ENCODE assay signal across 22 cellular contexts in the genomic region with DNA sequence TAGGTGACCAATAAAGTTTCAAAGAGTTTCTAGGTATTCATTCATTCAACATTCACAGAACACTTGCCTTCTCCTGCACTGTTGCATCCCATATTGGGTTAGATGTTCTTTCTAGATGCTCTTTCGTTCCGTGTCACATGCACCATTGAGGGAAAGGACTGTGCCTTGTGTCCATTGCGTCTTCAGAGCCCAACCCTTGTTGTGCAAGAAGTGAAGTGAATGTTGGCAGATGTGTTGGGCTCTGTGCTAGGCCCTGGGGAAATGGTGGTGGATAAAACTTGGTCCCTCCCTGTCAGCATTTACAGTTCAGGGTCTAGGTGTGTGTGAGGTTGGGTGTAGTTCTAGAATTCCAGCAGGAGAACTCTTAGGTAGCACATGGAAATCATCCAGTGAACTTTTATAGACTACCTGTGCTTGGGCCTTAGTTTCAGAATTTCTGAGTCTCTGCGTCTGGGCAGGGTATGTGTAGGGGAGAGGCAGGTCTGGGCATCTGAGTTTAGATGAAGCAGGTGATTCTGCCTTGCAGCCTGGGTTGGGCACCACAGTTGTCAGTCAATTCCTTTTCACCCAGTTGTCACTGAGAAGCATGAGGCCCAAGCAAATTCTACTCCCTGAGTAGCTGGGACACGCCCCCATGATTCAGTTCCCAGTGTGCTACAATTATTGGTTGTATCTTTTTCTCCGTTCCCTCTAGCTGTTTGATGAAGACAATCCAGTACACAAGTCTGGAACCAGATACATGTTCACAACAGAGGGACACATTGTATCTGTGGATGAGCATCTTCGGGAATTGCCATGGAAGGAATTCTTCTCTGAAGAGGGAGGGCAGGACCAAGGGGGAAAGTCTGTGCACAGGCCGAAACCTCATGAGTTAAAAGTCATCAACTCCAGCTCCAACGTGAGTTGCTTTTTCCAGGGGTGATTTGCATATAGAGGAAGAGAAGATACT. TPM values are rescaled to one million over a fixed set of nuclear protein-coding genes. Genes with fewer than 3 reads are reported as not detected.
DNase-seq lines count a peak whose midpoint lies in the region; ATAC-seq, FAIRE-seq and TF ChIP-seq lines count a peak whose summit lies in the region.
"Had no signal": no experiment of that assay in that cellular context is flagged by ENCODE, and none has a peak within 500 bp of the region (broad histone marks: within the 10 kb centered on the region; RNA-seq: fewer than 3 reads in every experiment).

No MANE protein-coding gene starts in this region.

- H3K9me1 ChIP-seq in K562 (ENCODE audit: control insufficient read depth, insufficient read depth, low read length): no peaks in the 10 kb centered on the region

- CTCF ChIA-PET in K562 (lab: Yijun Ruan, JAX; ENCODE audit: low intra/inter-chr PET ratio): no interaction called here
- CTCF ChIA-PET in naive thymus-derived CD4-positive, alpha-beta T cell (lab: Charles Lee): no interaction called here

- no TSS peak for BruUV-seq in K562 (replicated peaks; lab: Mats Ljungman, UMichigan)

- H3K36me3 ChIP-seq in HUES48 (ENCODE audit: control insufficient read depth, insufficient read depth, low read length) (peaks cover 76% of the 10 kb centered on the region), K562 (ENCODE audit: control insufficient read depth, insufficient read depth, low read length) (peaks cover 93% of the 10 kb centered on the region)
- H3K36me3 ChIP-seq in naive thymus-derived CD4-positive, alpha-beta T cell (ENCODE audit: control insufficient read depth in 2 of 3, insufficient read depth in 3 of 3, low read length in 3 of 3): peaks cover 58 to 93% (median 68%) of the 10 kb centered on the region in 3 experiments

- no peak for TF ChIP-seq POLR2A in K562 (conservative IDR thresholded peaks at IDR 0.05)

- DNase-seq in T-helper 1 cell (no peak), K562 (ENCODE audit: extremely low read depth in 1 of 4, low spot score in 3 of 4) (no peak), germinal center (ENCODE audit: low spot score) (no peak)
- no peak for DNase-seq in naive thymus-derived CD4-positive, alpha-beta T cell
- DNase-seq in activated effector memory CD4-positive, alpha-beta T cell treated with anti-CD3 and anti-CD28 coated beads, Interleukin-2, amount 50 U/mL, for 16 hours: no peak
- DNase-seq: amniotic stem cell; COR-L47; GF-D8; NCI-H2081 treated with DMSO at 0.1 percent for 48 hours; NCI-H774; stimulated activated CD4-positive, alpha-beta T cell treated with anti-CD3 and anti-CD28 coated beads, Interleukin-4, amount 100 ng/mL, for 1 hour; stimulated activated naive CD4-positive, alpha-beta T cell treated with Interleukin-2 at 50 U/mL for 16 hours; T-helper 9 cell had no signal

- POLR2A ChIA-PET in K562 (lab: Yijun Ruan, JAX): interaction anchor here (1.0 kb wide), 1 partner anchor 9 kb away, joined by 4 read pairs; no protein-coding TSS in a partner anchor
- POLR2A ChIA-PET in naive thymus-derived CD4-positive, alpha-beta T cell (lab: Charles Lee): interaction anchor here (0.9 kb wide), 1 partner anchor 26 kb away, joined by 3 read pairs; no protein-coding TSS in a partner anchor

- H3K9ac ChIP-seq in HUES48 (ENCODE audit: low read depth, low read length): no peak overlapping the region
- no peak overlapping the region for H3K9ac ChIP-seq in K562 (ENCODE audit: insufficient read depth in 1 of 2, low read depth in 2 of 2, low read length in 2 of 2)

- no peaks in the 10 kb centered on the region for H3K9me3 Mint-ChIP-seq in T-helper 1 cell treated with Interleukin-12 subunit alpha and Interleukin-12 subunit beta and Interleukin-4 antibody, amounts not matched to agents 30 μg/mL and 1 μg/mL, for 36 hours
- H3K9me3 Mint-ChIP-seq in naive thymus-derived CD4-positive, alpha-beta T cell: no peaks in the 10 kb centered on the region
- H3K9me3 Mint-ChIP-seq: neural crest cell had no signal

- TF ChIP-seq RAD21 in K562 (CRISPR knock-in tag; conservative IDR thresholded peaks at IDR 0.05 in 1 of 2, IDR thresholded peaks at IDR 0.05 in 1 of 2): no peak

- H3K36me3 Mint-ChIP-seq in T-helper 1 cell treated with Interleukin-12 subunit alpha and Interleukin-12 subunit beta and Interleukin-4 antibody, amounts not matched to agents 30 μg/mL and 1 μg/mL, for 36 hours (ENCODE audit: low read depth): peaks cover 73% of the 10 kb centered on the region
- peaks cover 47 to 81% (median 56%) of the 10 kb centered on the region in 5 donors for H3K36me3 Mint-ChIP-seq in naive thymus-derived CD4-positive, alpha-beta T cell

- intact Hi-C loops in K562 (cut with micrococcal nuclease): no loop called here
- intact Hi-C loops in naive thymus-derived CD4-positive, alpha-beta T cell (cut with micrococcal nuclease): no loop called here

- H3K4me3 ChIP-seq in HUES48 (ENCODE audit: low read depth, low read length): no peak overlapping the region
- no peak overlapping the region for H3K4me3 ChIP-seq in K562
- H3K4me3 ChIP-seq in naive thymus-derived CD4-positive, alpha-beta T cell (ENCODE audit: low read length): no peak overlapping the region
- H3K4me3 ChIP-seq: coronary artery, lung, right atrium auricular region had no signal

- no peaks in the 10 kb centered on the region for H3K9me3 ChIP-seq in HUES48 (ENCODE audit: control insufficient read depth, insufficient read depth, low read length)
- H3K9me3 ChIP-seq in K562 (replicated peaks; ENCODE audit: control insufficient read depth, insufficient read depth, low read depth, low read length): no peaks in the 10 kb centered on the region
- H3K9me3 ChIP-seq in naive thymus-derived CD4-positive, alpha-beta T cell (ENCODE audit: control insufficient read depth in 2 of 3, low read length in 3 of 3): no peaks in the 10 kb centered on the region
- H3K9me3 ChIP-seq: right atrium auricular region had no signal

- no peak overlapping the region for H3K4me3 Mint-ChIP-seq in T-helper 1 cell treated with Interleukin-12 subunit alpha and Interleukin-12 subunit beta and Interleukin-4 antibody, amounts not matched to agents 30 μg/mL and 1 μg/mL, for 36 hours
- no peak overlapping the region for H3K4me3 Mint-ChIP-seq in naive thymus-derived CD4-positive, alpha-beta T cell
- H3K4me3 Mint-ChIP-seq: neural crest cell had no signal

- no peak overlapping the region for H3K4me2 ChIP-seq in K562 (ENCODE audit: insufficient read depth, low read length)

- H3K79me2 ChIP-seq in K562 (ENCODE audit: control insufficient read depth, insufficient read depth, low read length): no peaks in the 10 kb centered on the region

- ATAC-seq in K562 (no peak; the same call in 2 of the 3 replicates), HG02588 (IDR thresholded peaks at IDR 0.05; ENCODE audit: unreplicated experiment) (no peak)
- ATAC-seq in naive thymus-derived CD4-positive, alpha-beta T cell: no peak

- no peaks in the 10 kb centered on the region for H3K27me3 Mint-ChIP-seq in T-helper 1 cell treated with Interleukin-12 subunit alpha and Interleukin-12 subunit beta and Interleukin-4 antibody, amounts not matched to agents 30 μg/mL and 1 μg/mL, for 36 hours (ENCODE audit: low read depth)
- H3K27me3 Mint-ChIP-seq in naive thymus-derived CD4-positive, alpha-beta T cell: no peaks in the 10 kb centered on the region

- no peak for TF ChIP-seq CTCF in K562 (IDR thresholded peaks at IDR 0.05 in 2 of 3, conservative IDR thresholded peaks at IDR 0.05 in 1 of 3; ENCODE audit: insufficient read depth in 2 of 3, low read depth in 1 of 3, low read length in 3 of 3)

- peak overlapping the region; percentile 44 for H3K27ac Mint-ChIP-seq in T-helper 1 cell treated with Interleukin-12 subunit alpha and Interleukin-12 subunit beta and Interleukin-4 antibody, amounts not matched to agents 30 μg/mL and 1 μg/mL, for 36 hours
- H3K27ac Mint-ChIP-seq in naive thymus-derived CD4-positive, alpha-beta T cell: peak overlapping the region in 8 of 9 donors; percentile 28 to 88 (median 67)

- no peak for TF ChIP-seq EP300 in K562 (IDR thresholded peaks at IDR 0.05; ENCODE audit: low read length)

- H3K27ac ChIP-seq in HUES48 (ENCODE audit: low read depth, low read length) (peak overlapping the region; percentile 77), K562 (ENCODE audit: extremely low read depth, low read depth, low read length) (no peak overlapping the region)
- H3K27ac ChIP-seq in naive thymus-derived CD4-positive, alpha-beta T cell (ENCODE audit: low read depth, low read length): no peak overlapping the region
- H3K27ac ChIP-seq: 22Rv1, coronary artery, right atrium auricular region, RWPE1 had no signal

- no peak overlapping the region for H2AFZ ChIP-seq in K562 (ENCODE audit: low read depth, low read length)

- FAIRE-seq in K562 (lab: Jason Lieb, UNC): no peak

- H3K4me1 ChIP-seq in HUES48 (ENCODE audit: control insufficient read depth, insufficient read depth, low read length) (peaks cover 22% of the 10 kb centered on the region), K562 (replicated peaks in 1 of 2; ENCODE audit: control insufficient read depth in 2 of 2, insufficient read depth in 2 of 2, low read length in 2 of 2) (no peaks in the 10 kb centered on the region)
- no peaks in the 10 kb centered on the region for H3K4me1 ChIP-seq in naive thymus-derived CD4-positive, alpha-beta T cell (ENCODE audit: control insufficient read depth in 2 of 2, insufficient read depth in 2 of 2, low read length in 2 of 2)
- H3K4me1 ChIP-seq: right atrium auricular region had no signal

- 87% methylated on average over 9 of the region's 9 CpGs for WGBS in K562 (ENCODE audit: insufficient coverage, low coverage, missing lambda C conversion rate)

- H3K4me1 Mint-ChIP-seq in T-helper 1 cell treated with Interleukin-12 subunit alpha and Interleukin-12 subunit beta and Interleukin-4 antibody, amounts not matched to agents 30 μg/mL and 1 μg/mL, for 36 hours (ENCODE audit: low read depth): peaks cover 6% of the 10 kb centered on the region
- peaks cover 0 to 24% (median 4%) of the 10 kb centered on the region in 7 donors for H3K4me1 Mint-ChIP-seq in naive thymus-derived CD4-positive, alpha-beta T cell
- H3K4me1 Mint-ChIP-seq: neural crest cell had no signal

- no peaks in the 10 kb centered on the region for H3K27me3 ChIP-seq in HUES48 (ENCODE audit: control insufficient read depth, insufficient read depth, low read length)
- H3K27me3 ChIP-seq in K562 (ENCODE audit: control insufficient read depth in 2 of 2, insufficient read depth in 2 of 2, low read length in 2 of 2): no peaks in the 10 kb centered on the region
- no peaks in the 10 kb centered on the region for H3K27me3 ChIP-seq in naive thymus-derived CD4-positive, alpha-beta T cell (ENCODE audit: control insufficient read depth in 2 of 2, insufficient read depth in 2 of 2, low read length in 2 of 2)
- H3K27me3 ChIP-seq: right atrium auricular region had no signal

- in situ Hi-C loops in K562 (cut with MboI): no loop called here

- no peaks in the 10 kb centered on the region for H4K20me1 ChIP-seq in K562 (replicated peaks; ENCODE audit: control insufficient read depth, insufficient read depth, low read length)

RNA-seq across cellular contexts. Expression of gene EDEM1, which starts 25.4 kb away (rescaled TPM):
- total RNA-seq in K562 (2011; cell fraction: chromatin; rRNA removed; ENCODE audit: low replicate concordance): 59.6 and 88.6 TPM in 2 replicates
- 36.5 and 42.8 TPM in 2 replicates for total RNA-seq in K562 (2011; cell fraction: nucleolus; rRNA removed)
- total RNA-seq in K562 (2011; cell fraction: nucleoplasm; rRNA removed): 58.9 and 67.9 TPM in 2 replicates
- total RNA-seq in K562 (2014; rRNA removed) (9.3 and 17.9 TPM in 2 replicates), K562 (2014; rRNA removed; fragmentation: Illumina TruSeq; extraction: Trizol) (16.7 and 17.4 TPM in 2 replicates), K562 (2015; rRNA removed; fragmentation: Illumina TruSeq; extraction: Trizol) (11.5 and 14.3 TPM in 2 replicates), K562 (2021) (24.6 and 32.9 TPM in 2 replicates)
- polyA plus RNA-seq in K562 (2011; rRNA removed) (36.7 and 37.6 TPM in 2 replicates), K562 (2014; fragmentation: Illumina TruSeq; extraction: Trizol) (12.8 and 13.9 TPM in 2 replicates), K562 (2014; fragmentation: Nextera tagmentation; extraction: Ambion mirVana) (1 to 10 TPM; 6.2 to 8.8 TPM), K562 (2014; rRNA removed) (15.2 and 20.7 TPM in 2 replicates)
- 18.1 and 21.2 TPM in 2 replicates for polyA plus RNA-seq in K562 (2011; cell fraction: cytosol; rRNA removed)
- 32.0 and 53.9 TPM in 2 replicates for polyA plus RNA-seq in K562 (2011; cell fraction: nucleus; rRNA removed)
- polyA plus RNA-seq in K562 (2012): 9.6 and 20.6 TPM in 2 replicates
- polyA minus RNA-seq in K562 (2011; rRNA and poly(A)+ RNA removed): 42.0 and 44.5 TPM in 2 replicates
- polyA minus RNA-seq in K562 (2011; cell fraction: cytosol; rRNA and poly(A)+ RNA removed): 21.0 and 33.3 TPM in 2 replicates
- polyA minus RNA-seq in K562 (2011; cell fraction: nucleus; rRNA and poly(A)+ RNA removed): 24.0 and 38.5 TPM in 2 replicates
- 100 to 1,000 TPM in 4 of 5 experiments, 10 to 100 TPM in 1; 97.3 to 138 (median 126) TPM for total RNA-seq in naive thymus-derived CD4-positive, alpha-beta T cell
- polyA plus RNA-seq in naive thymus-derived CD4-positive, alpha-beta T cell: 10 to 100 TPM; 41.9 to 50.1 TPM
